Comparison of ENCODE assay signal across 13 cellular contexts in genomic region chr13:110015253-110015652, GRCh38.
DNase-seq lines count a peak whose midpoint lies in the region; ATAC-seq, FAIRE-seq and TF ChIP-seq lines count a peak whose summit lies in the region.
"Had no signal": no experiment of that assay in that cellular context is flagged by ENCODE, and none has a peak within 500 bp of the region (broad histone marks: within the 10 kb centered on the region; RNA-seq: fewer than 3 reads in every experiment).

No MANE protein-coding gene starts in this region.

- FAIRE-seq in RCC 7860 (lab: Jason Lieb, UNC) = peak; percentile 81
- FAIRE-seq in kidney (lab: Jason Lieb, UNC) = peak; percentile 41
- FAIRE-seq: endothelial cell of umbilical vein had no signal

- H3K4me3 Mint-ChIP-seq in activated CD4-positive, alpha-beta memory T cell treated with anti-CD3 and anti-CD28 coated beads, Interleukin-2, amount 10 ng/mL, durations not matched to agents 7 days and 5 days = no peak overlapping the region
- H3K4me3 Mint-ChIP-seq: activated CD4-positive, alpha-beta T cell treated with anti-CD3 and anti-CD28 coated beads for 36 hours; activated T-helper 17 cell treated with anti-CD3 and anti-CD28 coated beads, Interleukin-2, amount 50 U/mL, for 72 hours had no signal

- no peak overlapping the region for H3K4me3 ChIP-seq in kidney (ENCODE audit: low read length in 2 of 2)

- ATAC-seq in HG03159 (IDR thresholded peaks at IDR 0.05; ENCODE audit: unreplicated experiment) = no peak
- ATAC-seq: activated CD4-positive, alpha-beta T cell treated with anti-CD3 and anti-CD28 coated beads for 36 hours; activated T-helper 17 cell treated with anti-CD3 and anti-CD28 coated beads, Interleukin-2, amount 50 U/mL, for 72 hours had no signal

- no peaks in the 10 kb centered on the region for H3K9me3 ChIP-seq in kidney (ENCODE audit: control insufficient read depth in 1 of 2, low read length in 2 of 2)

- TF ChIP-seq CTCF in kidney (IDR thresholded peaks at IDR 0.05; ENCODE audit: borderline replicate concordance, extremely low read depth, insufficient read depth) = no peak

- H3K27me3 Mint-ChIP-seq in activated CD4-positive, alpha-beta memory T cell treated with anti-CD3 and anti-CD28 coated beads, Interleukin-2, amount 10 ng/mL, durations not matched to agents 7 days and 5 days = peaks cover 3% of the 10 kb centered on the region

- intact Hi-C loops in kidney (cut with DNase I) = no loop called here

- H3K4me1 ChIP-seq in kidney (ENCODE audit: control insufficient read depth in 1 of 2, insufficient read depth in 1 of 2, low read depth in 1 of 2, low read length in 2 of 2) = peaks cover 0 to 6% of the 10 kb centered on the region in 2 donors
- H3K4me1 ChIP-seq: parathyroid adenoma had no signal

- H3K4me1 Mint-ChIP-seq in activated CD4-positive, alpha-beta memory T cell treated with anti-CD3 and anti-CD28 coated beads, Interleukin-2, amount 10 ng/mL, durations not matched to agents 7 days and 5 days = no peaks in the 10 kb centered on the region
- H3K4me1 Mint-ChIP-seq: activated CD4-positive, alpha-beta T cell treated with anti-CD3 and anti-CD28 coated beads for 36 hours; activated T-helper 17 cell treated with anti-CD3 and anti-CD28 coated beads, Interleukin-2, amount 50 U/mL, for 72 hours had no signal

- POLR2A ChIA-PET in activated CD4-positive, alpha-beta memory T cell treated with anti-CD3 and anti-CD28 coated beads, Interleukin-2, amount 10 ng/mL, durations not matched to agents 7 days and 5 days (lab: Charles Lee) = no interaction called here

- DNase-seq in COLO668 (lab: John Stamatoyannopoulos, UW; ENCODE audit: unreplicated experiment) (peak; percentile 84), NCI-H1092 treated with DMSO at 0.1 percent for 48 hours (lab: John Stamatoyannopoulos, UW) (peak; percentile 76), RCC 7860 (ENCODE audit: low spot score) (peak; percentile 6), kidney (no peak)
- no peak for DNase-seq in activated CD4-positive, alpha-beta memory T cell treated with anti-CD3 and anti-CD28 coated beads, Interleukin-2, amount 10 ng/mL, durations not matched to agents 7 days and 5 days
- DNase-seq in stimulated activated CD4-positive, alpha-beta T cell treated with anti-CD3 and anti-CD28 coated beads, Interleukin-4, amount 100 ng/mL, for 1 hour = no peak
- DNase-seq in activated CD4-positive, alpha-beta T cell treated with anti-CD3 and anti-CD28 coated beads, Interleukin-2, amount 50 U/mL, for 1 hour = no peak
- DNase-seq: activated CD4-positive, alpha-beta T cell treated with anti-CD3 and anti-CD28 coated beads for 36 hours; SW 1271 had no signal

- H3K36me3 ChIP-seq in kidney (ENCODE audit: control insufficient read depth in 1 of 2, insufficient read depth in 2 of 2, low read length in 2 of 2) = no peaks in the 10 kb centered on the region

- CTCF ChIA-PET in activated CD4-positive, alpha-beta memory T cell treated with anti-CD3 and anti-CD28 coated beads, Interleukin-2, amount 10 ng/mL, durations not matched to agents 7 days and 5 days (lab: Charles Lee) = no interaction called here

- H3K9me3 Mint-ChIP-seq in activated CD4-positive, alpha-beta memory T cell treated with anti-CD3 and anti-CD28 coated beads, Interleukin-2, amount 10 ng/mL, durations not matched to agents 7 days and 5 days = no peaks in the 10 kb centered on the region
- H3K9me3 Mint-ChIP-seq: activated T-helper 17 cell treated with anti-CD3 and anti-CD28 coated beads, Interleukin-2, amount 50 U/mL, for 72 hours had no signal

- H3K27ac ChIP-seq in kidney (ENCODE audit: low read depth in 2 of 2, low read length in 2 of 2) = peak overlapping the region; percentile 32 to 65
- H3K27ac ChIP-seq: parathyroid adenoma had no signal

- no peak overlapping the region for H3K9ac ChIP-seq in kidney (ENCODE audit: low read length in 2 of 2)
- H3K9ac ChIP-seq: parathyroid adenoma had no signal

- no peaks in the 10 kb centered on the region for H3K36me3 Mint-ChIP-seq in activated CD4-positive, alpha-beta memory T cell treated with anti-CD3 and anti-CD28 coated beads, Interleukin-2, amount 10 ng/mL, durations not matched to agents 7 days and 5 days (ENCODE audit: low read depth)

- H3K27ac Mint-ChIP-seq in activated CD4-positive, alpha-beta memory T cell treated with anti-CD3 and anti-CD28 coated beads, Interleukin-2, amount 10 ng/mL, durations not matched to agents 7 days and 5 days = no peak overlapping the region
- H3K27ac Mint-ChIP-seq: activated CD4-positive, alpha-beta T cell treated with anti-CD3 and anti-CD28 coated beads for 36 hours; activated T-helper 17 cell treated with anti-CD3 and anti-CD28 coated beads, Interleukin-2, amount 50 U/mL, for 72 hours had no signal

Comparison
In these comparisons a context has a peak if more than half of its experiments do, and no peak if none do; other contexts are left out.
1. DNase-seq: peak in COLO668 (single experiment), NCI-H1092 treated with DMSO at 0.1 percent for 48 hours (single experiment) and RCC 7860 (single experiment); none in kidney (single experiment), activated CD4-positive, alpha-beta memory T cell treated with anti-CD3 and anti-CD28 coated beads, Interleukin-2, amount 10 ng/mL, durations not matched to agents 7 days and 5 days (single experiment), stimulated activated CD4-positive, alpha-beta T cell treated with anti-CD3 and anti-CD28 coated beads, Interleukin-4, amount 100 ng/mL, for 1 hour (single experiment) and activated CD4-positive, alpha-beta T cell treated with anti-CD3 and anti-CD28 coated beads, Interleukin-2, amount 50 U/mL, for 1 hour (single experiment).